ENCODE assay signal across 16 cellular contexts in genomic region chr9:23769307-23769935, GRCh38. TPM values are rescaled to one million over a fixed set of nuclear protein-coding genes. Genes with fewer than 3 reads are reported as not detected.
DNase-seq lines count a peak whose midpoint lies in the region; ATAC-seq and TF ChIP-seq lines count a peak whose summit lies in the region.
"Had no signal": no experiment of that assay in that cellular context is flagged by ENCODE, and none has a peak within 500 bp of the region (broad histone marks: within the 10 kb centered on the region; RNA-seq: fewer than 3 reads in every experiment).

No MANE protein-coding gene starts in this region.

- H3K36me3 ChIP-seq in PC-9 (ENCODE audit: low read depth) (no peaks in the 10 kb centered on the region), heart right ventricle (no peaks in the 10 kb centered on the region)
- H3K36me3 ChIP-seq: BE2C had no signal

- ATAC-seq in heart right ventricle (no peak), GM21528 (IDR thresholded peaks at IDR 0.05; ENCODE audit: low FRiP score, unreplicated experiment) (no peak)
- ATAC-seq: activated CD4-positive, alpha-beta T cell treated with anti-CD3 and anti-CD28 coated beads for 36 hours; body of pancreas had no signal

- no peak overlapping the region for H3K27ac ChIP-seq in PC-9
- peak overlapping the region; percentile 79 for H3K27ac ChIP-seq in epithelial cell of prostate
- no peak overlapping the region for H3K27ac ChIP-seq in heart right ventricle
- H3K27ac ChIP-seq: body of pancreas, SK-N-MC had no signal

- no peaks in the 10 kb centered on the region for H3K27me3 ChIP-seq in PC-9 (ENCODE audit: insufficient read depth, low read depth)
- no peaks in the 10 kb centered on the region for H3K27me3 ChIP-seq in heart right ventricle
- H3K27me3 ChIP-seq: BE2C, body of pancreas had no signal

- no peaks in the 10 kb centered on the region for H3F3A ChIP-seq in PC-9 (ENCODE audit: insufficient read depth, low read depth)

- DNase-seq in COLO829 (ENCODE audit: low spot score) (peak; percentile 1), PC-9 (peak in 1 of 2 experiments; percentile 68), epithelial cell of prostate (ENCODE audit: low read depth, low spot score) (peak; percentile 80), non-pigmented ciliary epithelial cell (ENCODE audit: low read depth) (peak; percentile 28), foreskin fibroblast (no peak), NCI-H1930 (lab: John Stamatoyannopoulos, UW) (no peak), heart right ventricle (no peak)
- DNase-seq: activated CD4-positive, alpha-beta T cell treated with anti-CD3 and anti-CD28 coated beads for 36 hours; activated T-cell treated with anti-CD3 and anti-CD28 coated beads, Interleukin-2, amount 50 U/mL, for 1 hour; BE2C; body of pancreas; stimulated activated CD4-positive, alpha-beta T cell treated with anti-CD3 and anti-CD28 coated beads, Interleukin-2, amount 100 ng/mL, for 24 hours had no signal

- 0 out of 2 replicates have a peak overlapping the region, but pooled peaks have one; percentile 4 for H3K4me2 ChIP-seq in PC-9

- POLR2A ChIA-PET in PC-9 (lab: Charles Lee; ENCODE audit: unreplicated experiment), result no interaction called here

- H3K79me2 ChIP-seq in PC-9 (ENCODE audit: low read depth), result no peaks in the 10 kb centered on the region

- WGBS in heart right ventricle, 2 donors, result 71 to 77% methylated on average over 7 of the region's 7 CpGs

- TF ChIP-seq CTCF in PC-9 (conservative IDR thresholded peaks at IDR 0.05), result no peak
- TF ChIP-seq CTCF in foreskin fibroblast (IDR thresholded peaks at IDR 0.05; ENCODE audit: low read depth, low read length), result no peak
- no peak for TF ChIP-seq CTCF in heart right ventricle (IDR thresholded peaks at IDR 0.05)

- no peak overlapping the region for H3K4me3 ChIP-seq in PC-9
- H3K4me3 ChIP-seq in foreskin fibroblast (ENCODE audit: low read depth in 1 of 2, low read length in 2 of 2), result no peak overlapping the region
- no peak overlapping the region for H3K4me3 ChIP-seq in heart right ventricle
- H3K4me3 ChIP-seq: body of pancreas, SK-N-MC had no signal

- CTCF ChIA-PET in PC-9 (lab: Charles Lee), result no interaction called here

- H3K4me1 ChIP-seq in PC-9 (replicated peaks; ENCODE audit: insufficient read depth) (no peaks in the 10 kb centered on the region), heart right ventricle (peaks cover 0 to 8% (median 0%) of the 10 kb centered on the region in 9 donors)
- H3K4me1 ChIP-seq: BE2C, body of pancreas had no signal

- no peak overlapping the region for H2AFZ ChIP-seq in PC-9

- H4K20me1 ChIP-seq in PC-9 (ENCODE audit: insufficient read depth), result no peaks in the 10 kb centered on the region

- BruUV-seq in PC-9 (replicated peaks; lab: Mats Ljungman, UMichigan), result no TSS peak

- H3K9me3 ChIP-seq in PC-9 (ENCODE audit: insufficient read depth, low read depth), result no peaks in the 10 kb centered on the region
- no peaks in the 10 kb centered on the region for H3K9me3 ChIP-seq in heart right ventricle
- H3K9me3 ChIP-seq: BE2C, body of pancreas had no signal

- intact Hi-C loops in PC-9 (cut with micrococcal nuclease; ENCODE audit: unreplicated experiment) (no loop called here), heart right ventricle (cut with DNase I) (loop anchor here in 2 of 10 donors (10.0 kb wide), 2 partner anchors 45 to 65 kb away; no protein-coding TSS in a partner anchor)

- no peaks in the 10 kb centered on the region for H3K9me2 ChIP-seq in PC-9 (ENCODE audit: insufficient read depth)

RNA-seq across cellular contexts. Expression of gene ELAVL2, which starts 56.6 kb away (rescaled TPM):
- not detected in 2 replicates for total RNA-seq in PC-9 (2021)
- total RNA-seq in heart right ventricle, result under 1 TPM in 6 of 10 donors, not detected in 4; 0.09 to 0.64 (median 0.12) TPM
- under 1 TPM in 1 of 2 donors, not detected in 1; under 0.01 TPM for polyA plus RNA-seq in heart right ventricle
- total RNA-seq: activated CD4-positive, alpha-beta T cell treated with anti-CD3 and anti-CD28 coated beads for 36 hours; body of pancreas; Daoy had no signal
- polyA plus RNA-seq: IgD-negative memory B cell had no signal

Comparison
In these comparisons a context has a peak if more than half of its experiments do, and no peak if none do; other contexts are left out.
1. DNase-seq: peak in COLO829 (single experiment), epithelial cell of prostate (single experiment) and non-pigmented ciliary epithelial cell (single experiment); none in foreskin fibroblast (0 of 2), NCI-H1930 (0 of 2) and heart right ventricle (0 of 2).